Comparison of ENCODE assay signal across 1 cellular context in the genomic region with DNA sequence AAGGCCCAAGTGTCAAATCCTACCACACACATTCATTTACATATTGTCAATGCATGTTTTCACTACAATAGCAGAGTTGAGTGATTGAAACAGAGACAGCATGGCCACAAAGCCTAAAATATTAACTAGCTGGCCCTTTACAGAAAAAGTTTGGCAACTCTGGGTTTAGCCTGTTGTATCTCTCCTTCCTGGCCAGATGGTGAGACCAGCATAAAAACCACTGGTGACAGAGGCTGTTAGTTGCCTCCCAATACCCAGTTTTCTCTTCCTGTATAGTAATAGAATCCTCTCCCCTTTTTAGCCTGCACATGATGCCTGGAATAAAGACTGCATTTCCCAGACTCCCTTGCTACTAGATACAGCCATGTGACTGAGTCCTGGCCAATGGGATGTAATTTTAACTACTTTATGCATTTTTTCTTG.
TF ChIP-seq lines count a peak whose summit lies in the region.

No MANE protein-coding gene starts in this region.

TF ChIP-seq in K562, 482 proteins besides CTCF, POLR2A, EP300 and RAD21 (continued from another document):
- TF ChIP-seq, protein P1, sequence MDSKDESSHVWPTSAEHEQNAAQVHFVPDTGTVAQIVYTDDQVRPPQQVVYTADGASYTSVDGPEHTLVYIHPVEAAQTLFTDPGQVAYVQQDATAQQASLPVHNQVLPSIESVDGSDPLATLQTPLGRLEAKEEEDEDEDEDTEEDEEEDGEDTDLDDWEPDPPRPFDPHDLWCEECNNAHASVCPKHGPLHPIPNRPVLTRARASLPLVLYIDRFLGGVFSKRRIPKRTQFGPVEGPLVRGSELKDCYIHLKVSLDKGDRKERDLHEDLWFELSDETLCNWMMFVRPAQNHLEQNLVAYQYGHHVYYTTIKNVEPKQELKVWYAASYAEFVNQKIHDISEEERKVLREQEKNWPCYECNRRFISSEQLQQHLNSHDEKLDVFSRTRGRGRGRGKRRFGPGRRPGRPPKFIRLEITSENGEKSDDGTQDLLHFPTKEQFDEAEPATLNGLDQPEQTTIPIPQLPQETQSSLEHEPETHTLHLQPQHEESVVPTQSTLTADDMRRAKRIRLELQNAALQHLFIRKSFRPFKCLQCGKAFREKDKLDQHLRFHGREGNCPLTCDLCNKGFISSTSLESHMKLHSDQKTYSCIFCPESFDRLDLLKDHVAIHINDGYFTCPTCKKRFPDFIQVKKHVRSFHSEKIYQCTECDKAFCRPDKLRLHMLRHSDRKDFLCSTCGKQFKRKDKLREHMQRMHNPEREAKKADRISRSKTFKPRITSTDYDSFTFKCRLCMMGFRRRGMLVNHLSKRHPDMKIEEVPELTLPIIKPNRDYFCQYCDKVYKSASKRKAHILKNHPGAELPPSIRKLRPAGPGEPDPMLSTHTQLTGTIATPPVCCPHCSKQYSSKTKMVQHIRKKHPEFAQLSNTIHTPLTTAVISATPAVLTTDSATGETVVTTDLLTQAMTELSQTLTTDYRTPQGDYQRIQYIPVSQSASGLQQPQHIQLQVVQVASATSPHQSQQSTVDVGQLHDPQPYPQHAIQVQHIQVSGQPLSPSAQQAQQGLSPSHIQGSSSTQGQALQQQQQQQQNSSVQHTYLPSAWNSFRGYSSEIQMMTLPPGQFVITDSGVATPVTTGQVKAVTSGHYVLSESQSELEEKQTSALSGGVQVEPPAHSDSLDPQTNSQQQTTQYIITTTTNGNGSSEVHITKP (IDR thresholded peaks at IDR 0.05; ENCODE audit: partially characterized antibody): no peak
- peak; percentile 83 for TF ChIP-seq RAD51 (IDR thresholded peaks at IDR 0.05; ENCODE audit: borderline replicate concordance, low read depth)
- no peak for TF ChIP-seq ZNF263 (CRISPR knock-in tag; IDR thresholded peaks at IDR 0.05; ENCODE audit: borderline replicate concordance)
- TF ChIP-seq HCFC1 (IDR thresholded peaks at IDR 0.05; ENCODE audit: low read depth, low read length): peak; percentile 82
- no peak for TF ChIP-seq ELF4 (CRISPR knock-in tag; IDR thresholded peaks at IDR 0.05)
- TF ChIP-seq SMC3 (conservative IDR thresholded peaks at IDR 0.05; ENCODE audit: insufficient read depth, low read depth, low read length): no peak
- TF ChIP-seq EGR1 (conservative IDR thresholded peaks at IDR 0.05): no peak
- no peak for TF ChIP-seq SRSF7 (optimal IDR thresholded peaks at IDR 0.05; ENCODE audit: low read depth, low read length)
- peak; percentile 91 for TF ChIP-seq USF2 (CRISPR knock-in tag; IDR thresholded peaks at IDR 0.05)
- no peak for TF ChIP-seq CCAR2 (IDR thresholded peaks at IDR 0.05; ENCODE audit: low read depth, low read length)
- TF ChIP-seq ZNF143 (CRISPR knock-in tag; IDR thresholded peaks at IDR 0.05): peak; percentile 68
- TF ChIP-seq, protein P2, sequence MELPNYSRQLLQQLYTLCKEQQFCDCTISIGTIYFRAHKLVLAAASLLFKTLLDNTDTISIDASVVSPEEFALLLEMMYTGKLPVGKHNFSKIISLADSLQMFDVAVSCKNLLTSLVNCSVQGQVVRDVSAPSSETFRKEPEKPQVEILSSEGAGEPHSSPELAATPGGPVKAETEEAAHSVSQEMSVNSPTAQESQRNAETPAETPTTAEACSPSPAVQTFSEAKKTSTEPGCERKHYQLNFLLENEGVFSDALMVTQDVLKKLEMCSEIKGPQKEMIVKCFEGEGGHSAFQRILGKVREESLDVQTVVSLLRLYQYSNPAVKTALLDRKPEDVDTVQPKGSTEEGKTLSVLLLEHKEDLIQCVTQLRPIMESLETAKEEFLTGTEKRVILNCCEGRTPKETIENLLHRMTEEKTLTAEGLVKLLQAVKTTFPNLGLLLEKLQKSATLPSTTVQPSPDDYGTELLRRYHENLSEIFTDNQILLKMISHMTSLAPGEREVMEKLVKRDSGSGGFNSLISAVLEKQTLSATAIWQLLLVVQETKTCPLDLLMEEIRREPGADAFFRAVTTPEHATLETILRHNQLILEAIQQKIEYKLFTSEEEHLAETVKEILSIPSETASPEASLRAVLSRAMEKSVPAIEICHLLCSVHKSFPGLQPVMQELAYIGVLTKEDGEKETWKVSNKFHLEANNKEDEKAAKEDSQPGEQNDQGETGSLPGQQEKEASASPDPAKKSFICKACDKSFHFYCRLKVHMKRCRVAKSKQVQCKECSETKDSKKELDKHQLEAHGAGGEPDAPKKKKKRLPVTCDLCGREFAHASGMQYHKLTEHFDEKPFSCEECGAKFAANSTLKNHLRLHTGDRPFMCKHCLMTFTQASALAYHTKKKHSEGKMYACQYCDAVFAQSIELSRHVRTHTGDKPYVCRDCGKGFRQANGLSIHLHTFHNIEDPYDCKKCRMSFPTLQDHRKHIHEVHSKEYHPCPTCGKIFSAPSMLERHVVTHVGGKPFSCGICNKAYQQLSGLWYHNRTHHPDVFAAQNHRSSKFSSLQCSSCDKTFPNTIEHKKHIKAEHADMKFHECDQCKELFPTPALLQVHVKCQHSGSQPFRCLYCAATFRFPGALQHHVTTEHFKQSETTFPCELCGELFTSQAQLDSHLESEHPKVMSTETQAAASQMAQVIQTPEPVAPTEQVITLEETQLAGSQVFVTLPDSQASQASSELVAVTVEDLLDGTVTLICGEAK (IDR thresholded peaks at IDR 0.05): no peak
- TF ChIP-seq, protein P2 (CRISPR knock-in tag; IDR thresholded peaks at IDR 0.05): no peak
- TF ChIP-seq, protein P3, sequence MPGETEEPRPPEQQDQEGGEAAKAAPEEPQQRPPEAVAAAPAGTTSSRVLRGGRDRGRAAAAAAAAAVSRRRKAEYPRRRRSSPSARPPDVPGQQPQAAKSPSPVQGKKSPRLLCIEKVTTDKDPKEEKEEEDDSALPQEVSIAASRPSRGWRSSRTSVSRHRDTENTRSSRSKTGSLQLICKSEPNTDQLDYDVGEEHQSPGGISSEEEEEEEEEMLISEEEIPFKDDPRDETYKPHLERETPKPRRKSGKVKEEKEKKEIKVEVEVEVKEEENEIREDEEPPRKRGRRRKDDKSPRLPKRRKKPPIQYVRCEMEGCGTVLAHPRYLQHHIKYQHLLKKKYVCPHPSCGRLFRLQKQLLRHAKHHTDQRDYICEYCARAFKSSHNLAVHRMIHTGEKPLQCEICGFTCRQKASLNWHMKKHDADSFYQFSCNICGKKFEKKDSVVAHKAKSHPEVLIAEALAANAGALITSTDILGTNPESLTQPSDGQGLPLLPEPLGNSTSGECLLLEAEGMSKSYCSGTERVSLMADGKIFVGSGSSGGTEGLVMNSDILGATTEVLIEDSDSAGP (CRISPR knock-in tag; IDR thresholded peaks at IDR 0.05): no peak
